Comparison of ENCODE assay signal across 2 cellular contexts in genomic region chr4:112176596-112176995, GRCh38.
TF ChIP-seq lines count a peak whose summit lies in the region.

No MANE protein-coding gene starts in this region.

TF ChIP-seq in HEK293T, 16 proteins besides CTCF, POLR2A, EP300 and RAD21 (continued from another document):
- TF ChIP-seq HDGF (IDR thresholded peaks at IDR 0.05; ENCODE audit: borderline replicate concordance) = no peak

TF ChIP-seq in SK-N-SH, 30 proteins besides CTCF, POLR2A, EP300 and RAD21:
- TF ChIP-seq TAF1 (IDR thresholded peaks at IDR 0.05; ENCODE audit: borderline replicate concordance, low read depth, low read length) = no peak
- TF ChIP-seq YY1 (IDR thresholded peaks at IDR 0.05; ENCODE audit: low read depth) = no peak
- TF ChIP-seq REST (IDR thresholded peaks at IDR 0.05; ENCODE audit: low read depth, low read length) = no peak
- no peak for TF ChIP-seq JUND (IDR thresholded peaks at IDR 0.05)
- no peak for TF ChIP-seq MAX (IDR thresholded peaks at IDR 0.05; ENCODE audit: low read depth)
- no peak for TF ChIP-seq EZH2phosphoT487 (IDR thresholded peaks at IDR 0.05; ENCODE audit: borderline replicate concordance, low read depth)
- TF ChIP-seq SIN3A (IDR thresholded peaks at IDR 0.05; ENCODE audit: borderline replicate concordance, low read depth, low read length) = no peak
- no peak for TF ChIP-seq USF2 (IDR thresholded peaks at IDR 0.05; ENCODE audit: borderline replicate concordance, low read depth, low read length)
- TF ChIP-seq RFX5 (IDR thresholded peaks at IDR 0.05; ENCODE audit: low read length) = no peak
- TF ChIP-seq CHD2 (IDR thresholded peaks at IDR 0.05; ENCODE audit: low read length, partially characterized antibody) = no peak
- no peak for TF ChIP-seq TCF12 (IDR thresholded peaks at IDR 0.05)
- no peak for TF ChIP-seq USF1 (IDR thresholded peaks at IDR 0.05; ENCODE audit: borderline replicate concordance, low read depth)
- no peak for TF ChIP-seq GATA2 (CRISPR knock-in tag; IDR thresholded peaks at IDR 0.05)
- no peak for TF ChIP-seq FOXM1 (IDR thresholded peaks at IDR 0.05; ENCODE audit: low read depth)
